In the genomic region with DNA sequence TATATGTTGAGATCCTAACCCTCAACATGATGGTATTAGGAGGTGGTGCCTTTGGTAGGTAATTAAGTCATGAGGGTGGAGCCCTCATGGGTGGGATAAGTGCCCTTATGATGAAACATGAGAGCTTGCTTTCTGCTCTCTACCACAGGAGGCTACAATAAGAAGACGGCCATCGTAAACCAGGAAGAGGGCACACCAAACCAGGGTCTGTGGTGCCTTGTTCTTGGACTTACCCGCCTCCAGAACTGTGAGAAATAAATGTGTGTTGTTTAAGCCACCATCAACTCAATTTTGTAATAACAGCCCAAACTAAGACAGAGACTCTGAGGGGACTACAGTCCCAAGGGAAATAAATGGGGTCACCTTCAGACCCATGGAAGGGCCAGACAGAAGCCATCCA, we compare ENCODE assay signal across 26 cellular contexts. TPM values are rescaled to one million over a fixed set of nuclear protein-coding genes. Genes with fewer than 3 reads are reported as not detected.
DNase-seq lines count a peak whose midpoint lies in the region; ATAC-seq and TF ChIP-seq lines count a peak whose summit lies in the region.
"Had no signal": no experiment of that assay in that cellular context is flagged by ENCODE, and none has a peak within 500 bp of the region (broad histone marks: within the 10 kb centered on the region; RNA-seq: fewer than 3 reads in every experiment).

No MANE protein-coding gene starts in this region.

- H4K8ac ChIP-seq in IMR-90 (ENCODE audit: low read depth in 2 of 2, low read length in 2 of 2), result no peak overlapping the region

- H3K36me3 ChIP-seq in breast epithelium (no peaks in the 10 kb centered on the region), IMR-90 (ENCODE audit: control insufficient read depth, insufficient read depth, low read length) (peaks cover 31% of the 10 kb centered on the region), neural progenitor cell (no peaks in the 10 kb centered on the region), psoas muscle (ENCODE audit: insufficient read depth in 1 of 2, low read depth in 1 of 2) (no peaks in the 10 kb centered on the region)
- H3K36me3 ChIP-seq: BE2C had no signal

- peaks cover 4% of the 10 kb centered on the region for H3F3A ChIP-seq in neural progenitor cell (ENCODE audit: low read depth)

- H3K79me1 ChIP-seq in IMR-90 (ENCODE audit: low read depth in 1 of 2, low read length in 2 of 2), result peaks cover 7 to 75% of the 10 kb centered on the region in 2 experiments

- H3K9ac ChIP-seq in IMR-90 (ENCODE audit: low read depth, low read length) (no peak overlapping the region), neural progenitor cell (no peak overlapping the region)
- H3K9ac ChIP-seq: BLaER1 had no signal

- WGBS in IMR-90 (ENCODE audit: extremely low coverage in 2 of 2, insufficient read length in 1 of 2), 2 experiments, result no CpG with 5 or more reads among the region's 3 CpGs
- WGBS in psoas muscle, 3 donors, result 86 to 98% (median 94%) methylated on average over 3 of the region's 3 CpGs

- H3K23ac ChIP-seq in IMR-90 (ENCODE audit: low read depth, low read length), result no peak overlapping the region

- H3K56ac ChIP-seq in IMR-90 (ENCODE audit: extremely low read depth, insufficient read depth, low read length), result no peak overlapping the region

- no peak overlapping the region for H3K4ac ChIP-seq in IMR-90 (ENCODE audit: low read depth, low read length)

- H3K4me3 Mint-ChIP-seq in MCF 10A (ENCODE audit: unreplicated experiment) (no peak overlapping the region), neural progenitor cell (no peak overlapping the region)
- H3K4me3 Mint-ChIP-seq: CD14-positive monocyte; CD4-positive, alpha-beta memory T cell; CD4-positive, CD25-positive, alpha-beta regulatory T cell; CD8-positive, alpha-beta memory T cell had no signal

- intact Hi-C loops in breast epithelium (cut with DNase I; ENCODE audit: low total_unique reads), result loop anchor here (10.0 kb wide), 1 partner anchor 48 kb away; the partner anchor contains the start of gene IRS1
- intact Hi-C loops in MCF 10A (cut with micrococcal nuclease), result no loop called here
- intact Hi-C loops in IMR-90 (cut with micrococcal nuclease), result no loop called here
- intact Hi-C loops in psoas muscle (cut with DNase I), result no loop called here

- peaks cover 36% of the 10 kb centered on the region for H4K20me1 ChIP-seq in IMR-90 (ENCODE audit: insufficient read depth, low read length)
- H4K20me1 ChIP-seq in neural progenitor cell (ENCODE audit: low read depth), result no peaks in the 10 kb centered on the region
- H4K20me1 ChIP-seq: BLaER1 had no signal

- no peak overlapping the region for H3K27ac Mint-ChIP-seq in MCF 10A (ENCODE audit: low read depth, unreplicated experiment)
- peak overlapping the region; percentile 42 for H3K27ac Mint-ChIP-seq in neural progenitor cell
- H3K27ac Mint-ChIP-seq: CD14-positive monocyte; CD4-positive, alpha-beta memory T cell; CD4-positive, CD25-positive, alpha-beta regulatory T cell had no signal

- H3K4me3 ChIP-seq in breast epithelium, result no peak overlapping the region
- no peak overlapping the region for H3K4me3 ChIP-seq in IMR-90 (ENCODE audit: insufficient read depth, low read depth, low read length)
- no peak overlapping the region for H3K4me3 ChIP-seq in neural progenitor cell
- H3K4me3 ChIP-seq in psoas muscle, result no peak overlapping the region
- H3K4me3 ChIP-seq: BLaER1, GM12878 had no signal

- peaks cover 4% of the 10 kb centered on the region for H3K9me1 ChIP-seq in IMR-90 (ENCODE audit: insufficient read depth, low read length)

- CTCF ChIA-PET in MCF 10A (lab: Yijun Ruan, JAX), result no interaction called here
- CTCF ChIA-PET in IMR-90 (lab: Yijun Ruan, JAX), result no interaction called here

- no peak overlapping the region for H2AK5ac ChIP-seq in IMR-90 (ENCODE audit: low read depth, low read length)

- ATAC-seq in IMR-90 (ENCODE audit: low read depth) (no peak), psoas muscle (no peak)
- ATAC-seq: GM12878 had no signal

- H4K5ac ChIP-seq in IMR-90 (ENCODE audit: low read depth, low read length), result no peak overlapping the region

- no peak overlapping the region for H3K18ac ChIP-seq in IMR-90 (ENCODE audit: low read depth, low read length)

- peaks cover 7% of the 10 kb centered on the region for H3K79me2 ChIP-seq in neural progenitor cell (ENCODE audit: low read depth)

- H3K4me1 ChIP-seq in breast epithelium, result peaks cover 0 to 8% of the 10 kb centered on the region in 2 donors
- H3K4me1 ChIP-seq in IMR-90 (ENCODE audit: control insufficient read depth, insufficient read depth, low read length), result peaks cover 15% of the 10 kb centered on the region
- peaks cover 6% of the 10 kb centered on the region for H3K4me1 ChIP-seq in neural progenitor cell
- H3K4me1 ChIP-seq in psoas muscle, result peaks cover 27% of the 10 kb centered on the region
- H3K4me1 ChIP-seq: BE2C, BLaER1 had no signal

- dilution Hi-C loops in IMR-90 (cut with HindIII; ENCODE audit: low sequenced_read_pairs, unreplicated experiment), result no loop called here

- H2AK9ac ChIP-seq in IMR-90 (replicated peaks; ENCODE audit: low read depth, low read length, poor library complexity), result no peak overlapping the region

- H3K4me1 Mint-ChIP-seq in MCF 10A (ENCODE audit: insufficient read depth, unreplicated experiment) (no peaks in the 10 kb centered on the region), neural progenitor cell (peaks cover 35% of the 10 kb centered on the region)
- H3K4me1 Mint-ChIP-seq: CD14-positive monocyte; CD4-positive, CD25-positive, alpha-beta regulatory T cell; CD8-positive, alpha-beta memory T cell had no signal

- POLR2A ChIA-PET in MCF 10A (lab: Yijun Ruan, JAX), result interaction anchor here (1.3 kb wide), 1 partner anchor 8 kb away, joined by 4 read pairs; no protein-coding TSS in a partner anchor
- POLR2A ChIA-PET in IMR-90 (lab: Charles Lee; ENCODE audit: unreplicated experiment), result no interaction called here

- no peak overlapping the region for H2AFZ ChIP-seq in IMR-90 (replicated peaks; ENCODE audit: low read length, poor library complexity)
- no peak overlapping the region for H2AFZ ChIP-seq in neural progenitor cell (replicated peaks)

- H3K14ac ChIP-seq in IMR-90 (replicated peaks; ENCODE audit: low read depth, low read length), result no peak overlapping the region

- H3K27ac ChIP-seq in breast epithelium (peak overlapping the region; percentile 34 to 77), IMR-90 (ENCODE audit: insufficient read depth, low read length) (peak overlapping the region; percentile 24; the same call in 1 of the 2 replicates), neural progenitor cell (no peak overlapping the region), psoas muscle (peak overlapping the region; percentile 23)
- H3K27ac ChIP-seq: BLaER1 had no signal

- H3K27me3 Mint-ChIP-seq in MCF 10A (ENCODE audit: insufficient read depth, unreplicated experiment) (no peaks in the 10 kb centered on the region), neural progenitor cell (ENCODE audit: insufficient read depth, low read depth) (peaks cover 4% of the 10 kb centered on the region)

- H2BK5ac ChIP-seq in IMR-90 (ENCODE audit: low read depth, low read length, poor library complexity, severe bottlenecking), result no peak overlapping the region

- H2BK20ac ChIP-seq in IMR-90 (ENCODE audit: low read depth, low read length), result no peak overlapping the region

- TF ChIP-seq POLR2A in breast epithelium (IDR thresholded peaks at IDR 0.05) (no peak), IMR-90 (IDR thresholded peaks at IDR 0.05; ENCODE audit: low read depth, low read length) (no peak)

- DNase-seq in breast epithelium (ENCODE audit: low spot score in 2 of 2) (no peak), MCF 10A (ENCODE audit: unreplicated experiment) (no peak), IMR-90 (no peak), neural progenitor cell (ENCODE audit: low spot score) (no peak), psoas muscle (no peak), HuH-7 (ENCODE audit: low spot score) (no peak), T-helper 2 cell (no peak)
- no peak for DNase-seq in stimulated activated CD4-positive, alpha-beta T cell treated with anti-CD3 and anti-CD28 coated beads, Interleukin-1b, Interleukin-23, amount 100 ng/mL, for 48 hours
- DNase-seq: 8988T; ACHN; BE2C; C1 segment of cervical spinal cord; CD4-positive, alpha-beta memory T cell; CD4-positive, CD25-positive, alpha-beta regulatory T cell; CD8-positive, alpha-beta memory T cell; COR-L47; DMS 273 treated with DMSO at 0.1 percent for 48 hours; DMS153; DMS53; DMS79; DND-41; EL; GDM1 had no signal

- H3K27me3 ChIP-seq in breast epithelium, result no peaks in the 10 kb centered on the region
- no peaks in the 10 kb centered on the region for H3K27me3 ChIP-seq in IMR-90 (ENCODE audit: control insufficient read depth, insufficient read depth, low read length)
- no peaks in the 10 kb centered on the region for H3K27me3 ChIP-seq in neural progenitor cell
- no peaks in the 10 kb centered on the region for H3K27me3 ChIP-seq in psoas muscle (ENCODE audit: insufficient read depth in 3 of 3, low read length in 2 of 3)
- H3K27me3 ChIP-seq: BE2C, BLaER1 had no signal

- H3K9me3 ChIP-seq in breast epithelium (no peaks in the 10 kb centered on the region), IMR-90 (ENCODE audit: control insufficient read depth, insufficient read depth, low read length) (no peaks in the 10 kb centered on the region), neural progenitor cell (ENCODE audit: low read depth) (no peaks in the 10 kb centered on the region), psoas muscle (peaks cover 5% of the 10 kb centered on the region)
- H3K9me3 ChIP-seq: BE2C had no signal

- no peak for TF ChIP-seq RAD21 in IMR-90 (IDR thresholded peaks at IDR 0.05; ENCODE audit: low read length)

- no peak overlapping the region for H2BK15ac ChIP-seq in IMR-90 (ENCODE audit: low read depth, low read length)

- H3K4me2 ChIP-seq in IMR-90 (ENCODE audit: low read depth, low read length) (no peak overlapping the region), neural progenitor cell (no peak overlapping the region)
- H3K4me2 ChIP-seq: BLaER1 had no signal

- no peak overlapping the region for H2BK120ac ChIP-seq in IMR-90 (ENCODE audit: low read depth, low read length)

- BruUV-seq in MCF 10A (replicated peaks; lab: Mats Ljungman, UMichigan) (no TSS peak), IMR-90 (replicated peaks; lab: Mats Ljungman, UMichigan) (no TSS peak)

- no peak overlapping the region for H4K91ac ChIP-seq in IMR-90 (ENCODE audit: insufficient read depth, low read depth, low read length)

- in situ Hi-C loops in IMR-90 (cut with MboI; ENCODE audit: low sequenced_read_pairs), result no loop called here

- H3K9me3 Mint-ChIP-seq in MCF 10A (ENCODE audit: unreplicated experiment) (no peaks in the 10 kb centered on the region), neural progenitor cell (peaks cover 27% of the 10 kb centered on the region)
- H3K9me3 Mint-ChIP-seq: CD8-positive, alpha-beta memory T cell had no signal

- TF ChIP-seq CTCF in breast epithelium (IDR thresholded peaks at IDR 0.05) (no peak), MCF 10A (IDR thresholded peaks at IDR 0.05; ENCODE audit: unreplicated experiment) (no peak), IMR-90 (conservative IDR thresholded peaks at IDR 0.05; ENCODE audit: low read depth, low read length) (no peak), neural progenitor cell (IDR thresholded peaks at IDR 0.05) (no peak), psoas muscle (IDR thresholded peaks at IDR 0.05) (no peak)

- H3K36me3 Mint-ChIP-seq in MCF 10A (ENCODE audit: insufficient read depth, unreplicated experiment), result peaks cover 16% of the 10 kb centered on the region
- peaks cover 46% of the 10 kb centered on the region for H3K36me3 Mint-ChIP-seq in neural progenitor cell
- H3K36me3 Mint-ChIP-seq: CD14-positive monocyte; CD4-positive, alpha-beta memory T cell; CD4-positive, CD25-positive, alpha-beta regulatory T cell had no signal

RNA-seq across cellular contexts. Expression of gene IRS1, which starts 52.3 kb away (rescaled TPM):
- total RNA-seq in breast epithelium (10 to 100 TPM; 18.4 to 48.3 (median 22.3) TPM), MCF 10A (2022) (6.1 and 10.5 TPM in 2 replicates), IMR-90 (2012; rRNA removed) (21.1 and 29.4 TPM in 2 replicates), neural progenitor cell (ENCODE audit: low replicate concordance) (8.4 and 13.0 TPM in 2 replicates), psoas muscle (10 to 100 TPM in 3 of 4 donors, 1 to 10 TPM in 1; 6.1 to 12.2 (median 11.6) TPM)
- polyA plus RNA-seq in IMR-90 (2012; rRNA removed) (37.1 and 44.5 TPM in 2 replicates), psoas muscle (10 to 100 TPM in 2 of 3 donors, 1 to 10 TPM in 1; 2.5 to 21.0 (median 17.1) TPM)
- 15.4 and 40.6 TPM in 2 replicates for polyA plus RNA-seq in IMR-90 (2012; cell fraction: cytosol; rRNA removed)
- 20.3 and 39.6 TPM in 2 replicates for polyA plus RNA-seq in IMR-90 (2012; cell fraction: nucleus; rRNA removed; ENCODE audit: low replicate concordance)
